1 cellular context compared by ENCODE assay signal in genomic region chr11:66119348-66120133, GRCh38.
A peak's percentile ranks its signal among the peaks of the same experiment; 100 is the strongest.
TF ChIP-seq lines count a peak whose summit lies in the region.

No MANE protein-coding gene starts in this region.

TF ChIP-seq in SK-N-SH treated with all-trans-retinoic acid at 6 μM for 48 hours, 23 proteins besides CTCF, POLR2A, EP300 and RAD21 (continued from another document):
- TF ChIP-seq CSRNP3 (CRISPR knock-in tag; IDR thresholded peaks at IDR 0.05) (peak; percentile 94), ZFP30 (CRISPR knock-in tag; IDR thresholded peaks at IDR 0.05) (no peak)
